Comparison of ENCODE assay signal across 8 cellular contexts in genomic region chr21:36104306-36105300, GRCh38. TPM values are rescaled to one million over a fixed set of nuclear protein-coding genes. Genes with fewer than 3 reads are reported as not detected.
DNase-seq lines count a peak whose midpoint lies in the region; ATAC-seq and TF ChIP-seq lines count a peak whose summit lies in the region.

No MANE protein-coding gene starts in this region.

- 22 to 23% methylated on average over 29 of the region's 29 CpGs for WGBS in heart right ventricle, 2 donors

- peak; percentile 24 to 53 (median 42) for DNase-seq in CD4-positive, CD25-positive, alpha-beta regulatory T cell
- DNase-seq in OCI-LY7 (ENCODE audit: low spot score): no peak
- peak; percentile 21 to 50 for DNase-seq in heart right ventricle
- DNase-seq in renal cortical epithelial cell (ENCODE audit: low read depth): peak; percentile 96
- no peak for DNase-seq in NCI-H2171 treated with DMSO at 0.1 percent for 48 hours (lab: John Stamatoyannopoulos, UW)
- DNase-seq in hepatic stellate cell (ENCODE audit: low spot score): no peak
- no peak for DNase-seq in NK-92 treated with Interleukin-12 subunit alpha and Interleukin-12 subunit beta, amount 100 ng/mL, for 24 hours (lab: John Stamatoyannopoulos, UW)

- H3K4me3 ChIP-seq in CD4-positive, CD25-positive, alpha-beta regulatory T cell (ENCODE audit: low read depth, low read length): no peak overlapping the region
- H3K4me3 ChIP-seq in OCI-LY7 (ENCODE audit: low read depth, low read length, poor library complexity, severe bottlenecking): no peak overlapping the region
- peak overlapping the region in 5 of 10 donors; percentile 1 to 25 (median 14) for H3K4me3 ChIP-seq in heart right ventricle

- H3K4me3 Mint-ChIP-seq in CD4-positive, CD25-positive, alpha-beta regulatory T cell: no peak overlapping the region
- peak overlapping the region; percentile 43 for H3K4me3 Mint-ChIP-seq in activated naive CD4-positive, alpha-beta T cell treated with anti-CD3 and anti-CD28 coated beads, Interleukin-2, amount 50 U/mL, for 24 hours

- no peak overlapping the region for H3K27ac ChIP-seq in CD4-positive, CD25-positive, alpha-beta regulatory T cell (ENCODE audit: insufficient read depth, low read length, poor library complexity, severe bottlenecking)
- H3K27ac ChIP-seq in OCI-LY7 (ENCODE audit: low read depth, low read length, poor library complexity, severe bottlenecking) (no peak overlapping the region), heart right ventricle (no peak overlapping the region)

- H3K27me3 Mint-ChIP-seq in CD4-positive, CD25-positive, alpha-beta regulatory T cell: peaks cover 77% of the 10 kb centered on the region
- H3K27me3 Mint-ChIP-seq in activated naive CD4-positive, alpha-beta T cell treated with anti-CD3 and anti-CD28 coated beads, Interleukin-2, amount 50 U/mL, for 24 hours: peaks cover 15% of the 10 kb centered on the region

- no peaks in the 10 kb centered on the region for H3K9me3 ChIP-seq in CD4-positive, CD25-positive, alpha-beta regulatory T cell (ENCODE audit: control insufficient read depth in 2 of 2, low read length in 2 of 2)
- H3K9me3 ChIP-seq in OCI-LY7 (ENCODE audit: low read length) (peaks cover 5% of the 10 kb centered on the region; the same call in 1 of the 2 replicates), heart right ventricle (no peaks in the 10 kb centered on the region)

- BruUV-seq in OCI-LY7 (replicated peaks; lab: Mats Ljungman, UMichigan): no TSS peak

- POLR2A ChIA-PET in OCI-LY7 (lab: Charles Lee): no interaction called here

- peak overlapping the region in 1 of 3 donors; percentile 32 for H3K27ac Mint-ChIP-seq in CD4-positive, CD25-positive, alpha-beta regulatory T cell
- peak overlapping the region; percentile 8 for H3K27ac Mint-ChIP-seq in activated naive CD4-positive, alpha-beta T cell treated with anti-CD3 and anti-CD28 coated beads, Interleukin-2, amount 50 U/mL, for 24 hours

- H3K9me2 ChIP-seq in OCI-LY7 (ENCODE audit: insufficient read depth, low read length): no peaks in the 10 kb centered on the region

- no peaks in the 10 kb centered on the region for H3K4me1 ChIP-seq in CD4-positive, CD25-positive, alpha-beta regulatory T cell (ENCODE audit: control insufficient read depth, insufficient read depth, low read length, poor library complexity, severe bottlenecking)
- H3K4me1 ChIP-seq in OCI-LY7 (ENCODE audit: insufficient read depth, low read length, poor library complexity, severe bottlenecking): no peaks in the 10 kb centered on the region
- H3K4me1 ChIP-seq in heart right ventricle: peaks cover 0 to 11% (median 0%) of the 10 kb centered on the region in 9 donors

- intact Hi-C loops in OCI-LY7 (cut with micrococcal nuclease; ENCODE audit: unreplicated experiment): no loop called here
- intact Hi-C loops in heart right ventricle (cut with DNase I): loop anchor here in 4 of 10 donors (5.0 to 10.0 kb wide), 5 partner anchors 32 to 147 kb away; partner anchors contain the start of genes CBR1 (in 1 of the 4) and SETD4 (in 1 of the 4)

- H3K9me3 Mint-ChIP-seq in CD4-positive, CD25-positive, alpha-beta regulatory T cell: no peaks in the 10 kb centered on the region
- H3K9me3 Mint-ChIP-seq in activated naive CD4-positive, alpha-beta T cell treated with anti-CD3 and anti-CD28 coated beads, Interleukin-2, amount 50 U/mL, for 24 hours: no peaks in the 10 kb centered on the region

- TF ChIP-seq CTCF in OCI-LY7 (conservative IDR thresholded peaks at IDR 0.05; ENCODE audit: low read length) (peak; percentile 64), heart right ventricle (IDR thresholded peaks at IDR 0.05) (peak; percentile 24 to 69 (median 63))

- H3K36me3 Mint-ChIP-seq in CD4-positive, CD25-positive, alpha-beta regulatory T cell: no peaks in the 10 kb centered on the region
- H3K36me3 Mint-ChIP-seq in activated naive CD4-positive, alpha-beta T cell treated with anti-CD3 and anti-CD28 coated beads, Interleukin-2, amount 50 U/mL, for 24 hours: no peaks in the 10 kb centered on the region

- H3K27me3 ChIP-seq in CD4-positive, CD25-positive, alpha-beta regulatory T cell (ENCODE audit: control insufficient read depth, insufficient read depth, low read length): peaks cover 23% of the 10 kb centered on the region
- peaks cover 0 to 67% (median 43%) of the 10 kb centered on the region in 7 donors for H3K27me3 ChIP-seq in heart right ventricle

- H3K4me2 ChIP-seq in OCI-LY7 (ENCODE audit: low read length): no peak overlapping the region

- no peaks in the 10 kb centered on the region for H3K79me2 ChIP-seq in OCI-LY7 (ENCODE audit: insufficient read depth, low read depth, low read length)

- CTCF ChIA-PET in OCI-LY7 (lab: Charles Lee; ENCODE audit: unreplicated experiment): no interaction called here

- no peak overlapping the region for H2AFZ ChIP-seq in OCI-LY7 (ENCODE audit: low read length)

- H4K20me1 ChIP-seq in OCI-LY7 (ENCODE audit: insufficient read depth, low read length): no peaks in the 10 kb centered on the region

- peak in 1 of 2 donors; percentile 48 for ATAC-seq in CD4-positive, CD25-positive, alpha-beta regulatory T cell (ENCODE audit: low read depth in 2 of 2)
- peak in 4 of 8 donors; percentile 39 to 61 (median 60) for ATAC-seq in heart right ventricle

- peaks cover 0 to 8% (median 0%) of the 10 kb centered on the region in 4 donors for H3K4me1 Mint-ChIP-seq in CD4-positive, CD25-positive, alpha-beta regulatory T cell
- peaks cover 9% of the 10 kb centered on the region for H3K4me1 Mint-ChIP-seq in activated naive CD4-positive, alpha-beta T cell treated with anti-CD3 and anti-CD28 coated beads, Interleukin-2, amount 50 U/mL, for 24 hours

- H3K36me3 ChIP-seq in CD4-positive, CD25-positive, alpha-beta regulatory T cell (ENCODE audit: control insufficient read depth, insufficient read depth, low read length): no peaks in the 10 kb centered on the region
- H3K36me3 ChIP-seq in OCI-LY7 (ENCODE audit: insufficient read depth, low read length): no peaks in the 10 kb centered on the region
- no peaks in the 10 kb centered on the region for H3K36me3 ChIP-seq in heart right ventricle

RNA-seq across cellular contexts. Expression of gene CBR3, which starts 30.3 kb away (rescaled TPM):
- 1.8 TPM for total RNA-seq in CD4-positive, CD25-positive, alpha-beta regulatory T cell
- 10 to 100 TPM in 3 of 4 donors, 1 to 10 TPM in 1; 4.7 to 13.2 (median 10.8) TPM for polyA plus RNA-seq in CD4-positive, CD25-positive, alpha-beta regulatory T cell
- total RNA-seq in OCI-LY7 (2014; rRNA removed; shearing (Covaris generic)): not detected in 2 replicates
- total RNA-seq in OCI-LY7 (2022) (not detected in 2 replicates), heart right ventricle (1 to 10 TPM in 9 of 10 donors, under 1 TPM in 1; 0.99 to 5.8 (median 1.8) TPM), renal cortical epithelial cell (1.4 and 3.3 TPM in 2 replicates)
- polyA plus RNA-seq in heart right ventricle: 10 to 100 TPM in 1 of 2 donors, 1 to 10 TPM in 1; 3.7 to 10.4 TPM

RNA-seq across cellular contexts. Expression of gene CBR1, which starts 34.8 kb away (rescaled TPM):
- 9.8 TPM for total RNA-seq in CD4-positive, CD25-positive, alpha-beta regulatory T cell
- 10 to 100 TPM; 58.3 to 72.0 (median 62.1) TPM for polyA plus RNA-seq in CD4-positive, CD25-positive, alpha-beta regulatory T cell
- 12.0 TPM in 2 replicates for total RNA-seq in OCI-LY7 (2014; rRNA removed; shearing (Covaris generic))
- total RNA-seq in OCI-LY7 (2022): not detected in 2 replicates
- 10 to 100 TPM in 9 of 10 donors, 1 to 10 TPM in 1; 7.7 to 34.8 (median 17.6) TPM for total RNA-seq in heart right ventricle
- 10 to 100 TPM; 15.7 to 61.2 TPM for polyA plus RNA-seq in heart right ventricle
- total RNA-seq in renal cortical epithelial cell: 113 and 293 TPM in 2 replicates

RNA-seq across cellular contexts. Expression of gene SETD4, which starts 44.3 kb away (rescaled TPM):
- 15.0 TPM for total RNA-seq in CD4-positive, CD25-positive, alpha-beta regulatory T cell
- polyA plus RNA-seq in CD4-positive, CD25-positive, alpha-beta regulatory T cell: 10 to 100 TPM in 2 of 4 donors, 1 to 10 TPM in 2; 9.2 to 14.6 (median 9.9) TPM
- total RNA-seq in OCI-LY7 (2014; rRNA removed; shearing (Covaris generic)): 16.1 and 19.1 TPM in 2 replicates
- total RNA-seq in OCI-LY7 (2022) (28.1 and 31.4 TPM in 2 replicates), heart right ventricle (10 to 100 TPM in 7 of 10 donors, 1 to 10 TPM in 3; 7.8 to 13.1 (median 10.9) TPM), renal cortical epithelial cell (29.4 and 30.2 TPM in 2 replicates)
- polyA plus RNA-seq in heart right ventricle: 10 to 100 TPM in 1 of 2 donors, 1 to 10 TPM in 1; 6.7 to 10.2 TPM

RNA-seq across cellular contexts. Expression of gene DOP1B, which starts 52.0 kb away (rescaled TPM):
- 34.6 TPM for total RNA-seq in CD4-positive, CD25-positive, alpha-beta regulatory T cell
- 1 to 10 TPM; 3.5 to 9.1 (median 6.3) TPM for polyA plus RNA-seq in CD4-positive, CD25-positive, alpha-beta regulatory T cell
- 4.2 and 4.9 TPM in 2 replicates for total RNA-seq in OCI-LY7 (2014; rRNA removed; shearing (Covaris generic))
- total RNA-seq in OCI-LY7 (2022) (9.2 and 9.7 TPM in 2 replicates), heart right ventricle (10 to 100 TPM; 11.4 to 21.2 (median 15.2) TPM), renal cortical epithelial cell (21.0 and 25.4 TPM in 2 replicates)
- 1 to 10 TPM; 2.3 to 6.4 TPM for polyA plus RNA-seq in heart right ventricle

Comparison
In these comparisons a context has a peak if more than half of its experiments do, and no peak if none do; other contexts are left out.
1. DNase-seq: peak in CD4-positive, CD25-positive, alpha-beta regulatory T cell (3 of 3), heart right ventricle (2 of 2) and renal cortical epithelial cell (single experiment); none in OCI-LY7 (single experiment), NCI-H2171 treated with DMSO at 0.1 percent for 48 hours (single experiment), hepatic stellate cell (single experiment) and NK-92 treated with Interleukin-12 subunit alpha and Interleukin-12 subunit beta, amount 100 ng/mL, for 24 hours (single experiment).